In genomic region chr10:61900829-61901783, GRCh38 we compare ENCODE assay signal across 8 cellular contexts. TPM values are rescaled to one million over a fixed set of nuclear protein-coding genes. Genes with fewer than 3 reads are reported as not detected.
DNase-seq lines count a peak whose midpoint lies in the region; ATAC-seq and TF ChIP-seq lines count a peak whose summit lies in the region.

Gene ARID5B, plus strand, starts transcription at chr10:61901699. Its CDS starts 11 bp downstream, at chr10:61901710.

- H3K4me3 ChIP-seq in AG10803 (ENCODE audit: low read length) (peak within 1 kb of the TSS; percentile 83), esophagus muscularis mucosa (peak within 1 kb of the TSS; percentile 66 to 81 (median 76))

- ATAC-seq in GM19324 (IDR thresholded peaks at IDR 0.05; ENCODE audit: low FRiP score, unreplicated experiment): no peak

- no peaks in the 10 kb centered on the region for H3K27me3 ChIP-seq in esophagus muscularis mucosa

- no peaks in the 10 kb centered on the region for H3K36me3 ChIP-seq in esophagus muscularis mucosa

- DNase-seq in AG10803 (ENCODE audit: low read depth) (peak; percentile 72), NCI-H774 (lab: John Stamatoyannopoulos, UW) (peak; percentile 73), esophagus muscularis mucosa (ENCODE audit: extremely low spot score) (no peak), middle frontal gyrus (ENCODE audit: extremely low spot score, low spot score) (peak; percentile 55)
- peak; percentile 55 to 60 for DNase-seq in activated T-cell treated with anti-CD3 and anti-CD28 coated beads, Interleukin-2, amount 50 U/mL, for 48 hours

- H3K27ac ChIP-seq in esophagus muscularis mucosa (replicated peaks in 1 of 4): peak within 1 kb of the TSS; percentile 91 to 98 (median 94)

- H3K9me3 ChIP-seq in esophagus muscularis mucosa: no peaks in the 10 kb centered on the region

- TF ChIP-seq CTCF in AG10803 (conservative IDR thresholded peaks at IDR 0.05; ENCODE audit: low read length) (no peak), esophagus muscularis mucosa (IDR thresholded peaks at IDR 0.05) (no peak), subcutaneous adipose tissue (IDR thresholded peaks at IDR 0.05; ENCODE audit: low read depth) (no peak)

- WGBS in esophagus muscularis mucosa: under 1% methylated on average over 33 of the region's 34 CpGs

- TF ChIP-seq EP300 in esophagus muscularis mucosa (IDR thresholded peaks at IDR 0.05): no peak

- TF ChIP-seq POLR2A in GM19193 (IDR thresholded peaks at IDR 0.05; ENCODE audit: extremely low read depth, insufficient read depth, insufficient read length) (peak; percentile 57), esophagus muscularis mucosa (IDR thresholded peaks at IDR 0.05; ENCODE audit: low read depth) (no peak)

- intact Hi-C loops in esophagus muscularis mucosa (cut with DNase I): loop anchor here (5.0 kb wide), 2 partner anchors 91 to 136 kb away; no protein-coding TSS in a partner anchor

- peaks cover 23 to 66% (median 56%) of the 10 kb centered on the region in 4 donors for H3K4me1 ChIP-seq in esophagus muscularis mucosa

RNA-seq across cellular contexts. Expression of gene ARID5B, which starts in this region (rescaled TPM):
- 100 to 1,000 TPM in 1 of 4 donors, 10 to 100 TPM in 3; 33.6 to 150 (median 64.9) TPM for total RNA-seq in esophagus muscularis mucosa
- total RNA-seq in subcutaneous adipose tissue: 100 to 1,000 TPM in 1 of 4 donors, 10 to 100 TPM in 3; 61.4 to 193 (median 86.2) TPM
